3 cellular contexts compared by ENCODE assay signal in genomic region chr9:136293476-136294077, GRCh38.
TF ChIP-seq lines count a peak whose summit lies in the region.

No MANE protein-coding gene starts in this region.

TF ChIP-seq in GM12891, 5 proteins besides CTCF, POLR2A, EP300 and RAD21:
- 0 out of 2 replicates have a peak, but pooled peaks have one; percentile 23 for TF ChIP-seq POU2F2 (IDR thresholded peaks at IDR 0.05; ENCODE audit: low read depth, low read length)
- TF ChIP-seq SPI1 (IDR thresholded peaks at IDR 0.05; ENCODE audit: low read depth, low read length), result no peak
- no peak for TF ChIP-seq PAX5 (IDR thresholded peaks at IDR 0.05; ENCODE audit: insufficient read depth, low read length, severe bottlenecking)
- no peak for TF ChIP-seq POLR2AphosphoS5 (IDR thresholded peaks at IDR 0.05; ENCODE audit: low read depth, low read length)
- TF ChIP-seq TAF1 (IDR thresholded peaks at IDR 0.05; ENCODE audit: low read depth, low read length), result no peak

TF ChIP-seq in HEK293, 187 proteins besides CTCF, POLR2A, EP300 and RAD21:
- TF ChIP-seq ZBTB26 (tag by site-specific recombination; optimal IDR thresholded peaks at IDR 0.05), result no peak
- peak; percentile 54 for TF ChIP-seq ZFHX2 (tag by site-specific recombination; conservative IDR thresholded peaks at IDR 0.05)
- TF ChIP-seq SALL2 (tag by site-specific recombination; IDR thresholded peaks at IDR 0.05; ENCODE audit: borderline replicate concordance), result peak; percentile 17; the same call in 1 of the 2 replicates
- TF ChIP-seq ZNF18 (tag by site-specific recombination; IDR thresholded peaks at IDR 0.05), result peak; percentile 70
- TF ChIP-seq ZNF366 (tag by site-specific recombination; conservative IDR thresholded peaks at IDR 0.05), result no peak
- 0 out of 2 replicates have a peak, but pooled peaks have one; percentile 59 for TF ChIP-seq ZNF621 (tag by site-specific recombination; IDR thresholded peaks at IDR 0.05)
- no peak for TF ChIP-seq ZNF184 (tag by site-specific recombination; IDR thresholded peaks at IDR 0.05)
- TF ChIP-seq KLF9 (tag by site-specific recombination; IDR thresholded peaks at IDR 0.05; ENCODE audit: low read depth), result no peak

TF ChIP-seq in K562, 482 proteins besides CTCF, POLR2A, EP300 and RAD21:
- peak; percentile 99 for TF ChIP-seq ZBTB43 (CRISPR knock-in tag; IDR thresholded peaks at IDR 0.05)
- no peak for TF ChIP-seq CHD7 (IDR thresholded peaks at IDR 0.05; ENCODE audit: low read depth, low read length)
- 0 out of 2 replicates have a peak, but pooled peaks have one; percentile 24 for TF ChIP-seq USF1 (CRISPR knock-in tag; IDR thresholded peaks at IDR 0.05)
- TF ChIP-seq SIRT6 (IDR thresholded peaks at IDR 0.05; ENCODE audit: low read depth, low read length), result no peak
